ENCODE assay signal across 27 cellular contexts in the genomic region with DNA sequence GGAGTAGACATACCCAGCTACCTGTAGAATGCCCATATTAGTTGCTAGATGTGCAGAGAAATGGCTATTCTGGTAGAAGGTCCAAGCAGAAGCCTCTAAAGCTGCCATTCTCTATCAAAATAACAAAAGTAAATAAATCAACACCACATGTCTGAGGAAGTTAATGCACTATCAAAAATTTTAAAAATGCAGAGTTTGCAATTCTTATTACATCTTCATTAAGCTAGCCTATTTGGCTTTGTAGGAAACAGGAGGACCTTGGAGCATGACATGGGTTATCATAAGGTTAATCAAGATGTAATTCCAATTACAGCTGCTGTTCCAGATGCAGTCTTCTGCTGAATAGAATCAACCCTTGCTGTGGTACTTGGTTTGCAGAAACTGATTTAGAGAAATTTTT.
"Had no signal": no experiment of that assay in that cellular context is flagged by ENCODE, and none has a peak within 500 bp of the region (broad histone marks: within the 10 kb centered on the region; RNA-seq: fewer than 3 reads in every experiment).

No MANE protein-coding gene starts in this region.

- H3K9me3 ChIP-seq: gastrocnemius medialis, ovary, psoas muscle, testis, tibial artery, upper lobe of left lung, uterus had no signal

- DNase-seq: dorsolateral prefrontal cortex; effector CD4-positive, alpha-beta T cell; gastrocnemius medialis; head of caudate nucleus; kidney; natural killer cell; occipital lobe; ovary; posterior cingulate gyrus; psoas muscle; right cardiac atrium; spleen; stimulated activated CD4-positive, alpha-beta T cell treated with anti-CD3 and anti-CD28 coated beads, Interleukin-4, amount 100 ng/mL, for 4 hours; stimulated activated naive CD8-positive, alpha-beta T cell treated with anti-CD3 and anti-CD28 coated beads, Interleukin-15, Interleukin-2, amounts not matched to agents 100 U/mL and 50 U/mL, for 24 hours; substantia nigra; testis; tibial artery; upper lobe of left lung; uterus had no signal

- H3K4me1 ChIP-seq: gastrocnemius medialis, psoas muscle, spleen, testis, tibial artery, upper lobe of left lung, uterus had no signal

- H3K4me2 ChIP-seq: hepatocyte had no signal

- H3K4me3 Mint-ChIP-seq: memory B cell; natural killer cell; stimulated activated memory B cell treated with anti-CD40 and anti-IgM and Interleukin-4, amounts not matched to agents 10 μg/mL and 1 μg/mL and 100 μg/mL, for 72 hours had no signal

- H3K4me1 Mint-ChIP-seq: memory B cell; stimulated activated memory B cell treated with anti-CD40 and anti-IgM and Interleukin-4, amounts not matched to agents 10 μg/mL and 1 μg/mL and 100 μg/mL, for 72 hours had no signal

- H3K27ac Mint-ChIP-seq: memory B cell; natural killer cell; stimulated activated memory B cell treated with anti-CD40 and anti-IgM and Interleukin-4, amounts not matched to agents 10 μg/mL and 1 μg/mL and 100 μg/mL, for 72 hours had no signal

- FAIRE-seq: kidney had no signal

- H2AFZ ChIP-seq: hepatocyte had no signal

- H3K36me3 Mint-ChIP-seq: memory B cell; natural killer cell; stimulated activated memory B cell treated with anti-CD40 and anti-IgM and Interleukin-4, amounts not matched to agents 10 μg/mL and 1 μg/mL and 100 μg/mL, for 72 hours had no signal

- H3K27ac ChIP-seq: dorsolateral prefrontal cortex, epithelial cell of prostate, gastrocnemius medialis, hepatocyte, ovary, psoas muscle, skin epidermis, spleen, testis, tibial artery, upper lobe of left lung, uterus had no signal

- H3K4me3 ChIP-seq: dorsolateral prefrontal cortex, gastrocnemius medialis, hepatocyte, lung, ovary, psoas muscle, skin epidermis, spleen, testis, tibial artery, upper lobe of left lung, uterus had no signal

- H3K27me3 Mint-ChIP-seq: memory B cell; stimulated activated memory B cell treated with anti-CD40 and anti-IgM and Interleukin-4, amounts not matched to agents 10 μg/mL and 1 μg/mL and 100 μg/mL, for 72 hours had no signal

- H3K79me2 ChIP-seq: hepatocyte had no signal

- H3K27me3 ChIP-seq: dorsolateral prefrontal cortex, hepatocyte, ovary, spleen, testis, tibial artery, upper lobe of left lung, uterus had no signal

- H3K36me3 ChIP-seq: gastrocnemius medialis, ovary, spleen, tibial artery, upper lobe of left lung, uterus had no signal

- ATAC-seq: esophagus mucosa; gastrocnemius medialis; left lobe of liver; psoas muscle; right cardiac atrium; stimulated activated memory B cell treated with anti-CD40 and anti-IgM and Interleukin-4, amounts not matched to agents 10 μg/mL and 1 μg/mL and 100 μg/mL, for 72 hours had no signal
